ENCODE assay signal across 9 cellular contexts in the genomic region with DNA sequence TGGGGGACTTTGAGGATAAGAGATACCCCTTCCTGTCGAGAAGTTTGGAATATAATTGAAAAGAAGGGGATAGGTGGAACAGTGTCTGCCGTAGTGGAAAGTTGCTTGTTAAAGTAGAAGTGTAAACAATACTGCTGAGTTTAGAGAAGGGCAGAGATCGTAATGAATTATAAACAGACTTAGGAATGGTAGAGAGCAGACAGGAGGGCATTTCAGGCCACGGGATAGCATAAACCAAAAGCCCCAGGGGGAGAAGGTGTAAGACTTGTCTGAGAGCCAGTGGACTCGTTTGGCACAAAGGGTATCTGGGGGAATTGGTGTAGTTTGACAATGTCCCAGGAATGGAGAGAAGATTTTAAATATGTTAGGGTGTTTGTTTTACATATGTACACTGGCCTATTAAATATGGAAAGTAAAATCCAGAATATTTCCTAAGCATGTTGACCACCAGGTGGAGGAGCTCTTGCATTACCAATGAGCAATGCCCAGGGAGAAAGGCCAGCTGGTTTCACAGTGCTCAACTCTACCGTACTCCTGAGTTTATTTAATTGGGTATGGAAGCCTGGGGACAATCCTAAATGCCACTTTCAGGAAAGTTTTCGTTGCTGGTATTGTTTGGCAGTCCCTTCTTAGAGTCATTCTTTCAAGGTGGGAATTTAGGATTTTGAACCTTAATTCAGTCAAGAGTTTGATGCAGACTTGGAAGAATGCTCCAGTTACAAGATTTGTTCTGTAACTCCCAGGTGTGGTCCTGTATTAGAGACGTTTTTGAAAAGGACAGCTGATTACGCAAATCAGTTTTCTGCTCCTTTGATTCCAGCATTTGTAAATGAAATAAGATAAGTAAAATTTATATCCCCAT. TPM values are rescaled to one million over a fixed set of nuclear protein-coding genes. Genes with fewer than 3 reads are reported as not detected.
DNase-seq lines count a peak whose midpoint lies in the region; ATAC-seq and TF ChIP-seq lines count a peak whose summit lies in the region.
"Had no signal": no experiment of that assay in that cellular context is flagged by ENCODE, and none has a peak within 500 bp of the region (broad histone marks: within the 10 kb centered on the region; RNA-seq: fewer than 3 reads in every experiment).

No MANE protein-coding gene starts in this region.

- peaks cover 54% of the 10 kb centered on the region for H3K4me1 Mint-ChIP-seq in brain

- no peak overlapping the region for H3K4me3 Mint-ChIP-seq in brain
- H3K4me3 Mint-ChIP-seq: activated CD4-positive, alpha-beta memory T cell treated with anti-CD3 and anti-CD28 coated beads for 36 hours had no signal

- intact Hi-C loops in Right ventricle myocardium inferior (cut with DNase I) (loop anchor here (5.0 to 10.0 kb wide), 2 partner anchors 384 to 482 kb away; no protein-coding TSS in a partner anchor), cardiac septum (cut with DNase I) (no loop called here), aorta (cut with DNase I) (no loop called here)

- H3K27ac ChIP-seq in aorta (ENCODE audit: low read depth in 1 of 2, low read length in 2 of 2): no peak overlapping the region

- peak overlapping the region in 2 of 5 experiments; percentile 3 to 15 for H3K27ac Mint-ChIP-seq in brain
- H3K27ac Mint-ChIP-seq: activated CD4-positive, alpha-beta memory T cell treated with anti-CD3 and anti-CD28 coated beads for 36 hours had no signal

- no peaks in the 10 kb centered on the region for H3K9me3 Mint-ChIP-seq in brain
- H3K9me3 Mint-ChIP-seq: activated CD4-positive, alpha-beta memory T cell treated with anti-CD3 and anti-CD28 coated beads for 36 hours had no signal

- H3K27me3 Mint-ChIP-seq in brain: no peaks in the 10 kb centered on the region
- H3K27me3 Mint-ChIP-seq: activated CD4-positive, alpha-beta memory T cell treated with anti-CD3 and anti-CD28 coated beads for 36 hours had no signal

- H3K9me3 ChIP-seq in aorta (ENCODE audit: control insufficient read depth, low read length): no peaks in the 10 kb centered on the region

- no peaks in the 10 kb centered on the region for H3K27me3 ChIP-seq in aorta (ENCODE audit: control insufficient read depth in 1 of 2, insufficient read depth in 2 of 2, low read length in 1 of 2)

- no peak for DNase-seq in Right ventricle myocardium inferior (ENCODE audit: missing footprints)
- DNase-seq in cardiac septum (ENCODE audit: low spot score): no peak
- no peak for DNase-seq in left lobe of liver (ENCODE audit: low spot score)
- DNase-seq in aorta: no peak
- no peak for DNase-seq in activated CD4-positive, alpha-beta T cell treated with anti-CD3 and anti-CD28 coated beads, Interleukin-2, amount 50 U/mL, for 4 hours
- no peak for DNase-seq in effector CD4-positive, alpha-beta T cell
- DNase-seq in activated T-cell treated with anti-CD3 and anti-CD28 coated beads for 4 hours: no peak
- DNase-seq: activated CD4-positive, alpha-beta memory T cell treated with anti-CD3 and anti-CD28 coated beads for 36 hours had no signal

- peak; percentile 80 to 81 for TF ChIP-seq CTCF in brain (conservative IDR thresholded peaks at IDR 0.05)

- no peak overlapping the region for H3K4me3 ChIP-seq in aorta (ENCODE audit: low read length in 2 of 2)

- 44 to 49% methylated on average over 9 of the region's 9 CpGs for WGBS in aorta, 2 donors

- ATAC-seq in Right ventricle myocardium inferior (peak; percentile 87), left lobe of liver (peak; percentile 38), aorta (ENCODE audit: low FRiP score) (peak; percentile 60)

- peaks cover 38% of the 10 kb centered on the region for H3K36me3 Mint-ChIP-seq in brain

- peaks cover 0 to 5% of the 10 kb centered on the region in 2 donors for H3K36me3 ChIP-seq in aorta (ENCODE audit: control insufficient read depth in 1 of 2, insufficient read depth in 2 of 2, low read length in 1 of 2)

- no peaks in the 10 kb centered on the region for H3K4me1 ChIP-seq in aorta (ENCODE audit: control insufficient read depth in 1 of 2, insufficient read depth in 2 of 2, low read length in 2 of 2)

RNA-seq across cellular contexts. Expression of a gene that starts 7.5 kb away (rescaled TPM):
- total RNA-seq in Right ventricle myocardium inferior: 86.9 TPM
- total RNA-seq in cardiac septum: 86.7 TPM
- polyA plus RNA-seq in brain (ENCODE audit: insufficient read depth, low read depth, low replicate concordance): 94.9 TPM
- 14.3 TPM for total RNA-seq in left lobe of liver
- 10 to 100 TPM; 44.0 to 46.0 TPM for total RNA-seq in aorta
- 10 to 100 TPM; 42.8 to 60.3 TPM for polyA plus RNA-seq in aorta
